17 cellular contexts compared by ENCODE assay signal in genomic region chr21:44423312-44423821, GRCh38. TPM values are rescaled to one million over a fixed set of nuclear protein-coding genes. Genes with fewer than 3 reads are reported as not detected.
DNase-seq lines count a peak whose midpoint lies in the region; ATAC-seq and TF ChIP-seq lines count a peak whose summit lies in the region.
"Had no signal": no experiment of that assay in that cellular context is flagged by ENCODE, and none has a peak within 500 bp of the region (broad histone marks: within the 10 kb centered on the region; RNA-seq: fewer than 3 reads in every experiment).

No MANE protein-coding gene starts in this region.

- no peak for ATAC-seq in CD4-positive, alpha-beta T cell (ENCODE audit: poor library complexity)
- no peak for ATAC-seq in stimulated activated effector memory CD8-positive, alpha-beta T cell treated with anti-CD3 and anti-CD28 coated beads, Interleukin-12 subunit alpha, Interleukin-12 subunit beta, amount 100 ng/mL, for 72 hours
- ATAC-seq: activated CD4-positive, alpha-beta T cell treated with anti-CD3 and anti-CD28 coated beads for 36 hours; esophagus mucosa; natural killer cell had no signal

- POLR2A ChIA-PET in CD4-positive, alpha-beta T cell (lab: Charles Lee), result no interaction called here

- no peak for TF ChIP-seq CTCF in endodermal cell (conservative IDR thresholded peaks at IDR 0.05)
- TF ChIP-seq CTCF in sigmoid colon (IDR thresholded peaks at IDR 0.05), result no peak
- TF ChIP-seq CTCF in CD4-positive, alpha-beta T cell (IDR thresholded peaks at IDR 0.05), result no peak

- no peak overlapping the region for H3K4me3 Mint-ChIP-seq in activated T-cell treated with anti-CD3 and anti-CD28 coated beads, Interleukin-2, amount 50 U/mL, for 24 hours
- no peak overlapping the region for H3K4me3 Mint-ChIP-seq in endodermal cell
- no peak overlapping the region for H3K4me3 Mint-ChIP-seq in CD4-positive, alpha-beta T cell
- H3K4me3 Mint-ChIP-seq in stimulated activated effector memory CD8-positive, alpha-beta T cell treated with anti-CD3 and anti-CD28 coated beads, Interleukin-12 subunit alpha, Interleukin-12 subunit beta, amount 100 ng/mL, for 72 hours, result no peak overlapping the region
- H3K4me3 Mint-ChIP-seq: activated CD4-positive, alpha-beta T cell treated with anti-CD3 and anti-CD28 coated beads for 36 hours; activated naive CD8-positive, alpha-beta T cell; CD4-positive, alpha-beta memory T cell; natural killer cell had no signal

- peaks cover 5% of the 10 kb centered on the region for H3K9me3 Mint-ChIP-seq in activated T-cell treated with anti-CD3 and anti-CD28 coated beads, Interleukin-2, amount 50 U/mL, for 24 hours
- peaks cover 8% of the 10 kb centered on the region for H3K9me3 Mint-ChIP-seq in endodermal cell
- H3K9me3 Mint-ChIP-seq in CD4-positive, alpha-beta T cell, result no peaks in the 10 kb centered on the region
- no peaks in the 10 kb centered on the region for H3K9me3 Mint-ChIP-seq in stimulated activated effector memory CD8-positive, alpha-beta T cell treated with anti-CD3 and anti-CD28 coated beads, Interleukin-12 subunit alpha, Interleukin-12 subunit beta, amount 100 ng/mL, for 72 hours

- DNase-seq in activated T-cell treated with anti-CD3 and anti-CD28 coated beads, Interleukin-2, amount 50 U/mL, for 24 hours, result no peak
- DNase-seq in activated T-cell treated with anti-CD3 and anti-CD28 coated beads for 4 hours (no peak), MV-4-11 (lab: John Stamatoyannopoulos, UW) (peak; percentile 53), endodermal cell (peak; percentile 47), sigmoid colon (peak; percentile 42), T-helper 2 cell (no peak)
- DNase-seq in CD4-positive, alpha-beta T cell, result no peak
- DNase-seq in stimulated activated effector memory CD8-positive, alpha-beta T cell treated with anti-CD3 and anti-CD28 coated beads, Interleukin-12 subunit alpha, Interleukin-12 subunit beta, amount 100 ng/mL, for 72 hours (ENCODE audit: low spot score in 2 of 2), result no peak
- DNase-seq: activated CD4-positive, alpha-beta T cell treated with anti-CD3 and anti-CD28 coated beads for 36 hours; CD4-positive, alpha-beta memory T cell; DMS79; mammary epithelial cell; natural killer cell; NCI-H1105 had no signal

- intact Hi-C loops in sigmoid colon (cut with DNase I), result no loop called here
- intact Hi-C loops in CD4-positive, alpha-beta T cell (cut with DNase I, micrococcal nuclease), result no loop called here

- H3K27me3 ChIP-seq in endodermal cell (ENCODE audit: control insufficient read depth, insufficient read depth, low read length, poor library complexity, severe bottlenecking), result no peaks in the 10 kb centered on the region
- H3K27me3 ChIP-seq in sigmoid colon, result peaks cover 0 to 20% (median 0%) of the 10 kb centered on the region in 3 donors
- no peaks in the 10 kb centered on the region for H3K27me3 ChIP-seq in CD4-positive, alpha-beta T cell (ENCODE audit: control insufficient read depth, insufficient read depth, low read length)

- H3K4me1 Mint-ChIP-seq in activated T-cell treated with anti-CD3 and anti-CD28 coated beads, Interleukin-2, amount 50 U/mL, for 24 hours (ENCODE audit: low read depth), result no peaks in the 10 kb centered on the region
- peaks cover 3% of the 10 kb centered on the region for H3K4me1 Mint-ChIP-seq in endodermal cell
- no peaks in the 10 kb centered on the region for H3K4me1 Mint-ChIP-seq in CD4-positive, alpha-beta T cell (ENCODE audit: low read depth)
- H3K4me1 Mint-ChIP-seq in stimulated activated effector memory CD8-positive, alpha-beta T cell treated with anti-CD3 and anti-CD28 coated beads, Interleukin-12 subunit alpha, Interleukin-12 subunit beta, amount 100 ng/mL, for 72 hours, result peaks cover 7% of the 10 kb centered on the region
- H3K4me1 Mint-ChIP-seq: activated CD4-positive, alpha-beta T cell treated with anti-CD3 and anti-CD28 coated beads for 36 hours had no signal

- H3K9me3 ChIP-seq in endodermal cell (ENCODE audit: control insufficient read depth, low read length) (no peaks in the 10 kb centered on the region), sigmoid colon (peaks cover 0 to 2% (median 0%) of the 10 kb centered on the region in 4 donors)
- no peaks in the 10 kb centered on the region for H3K9me3 ChIP-seq in CD4-positive, alpha-beta T cell (ENCODE audit: control insufficient read depth, low read length)

- H3K27ac ChIP-seq in endodermal cell (ENCODE audit: low read depth, low read length), result no peak overlapping the region
- H3K27ac ChIP-seq in sigmoid colon, result no peak overlapping the region
- no peak overlapping the region for H3K27ac ChIP-seq in CD4-positive, alpha-beta T cell (ENCODE audit: low read depth, low read length)
- H3K27ac ChIP-seq: KMS-11 had no signal

- peak overlapping the region; percentile 67 for H3K27ac Mint-ChIP-seq in activated T-cell treated with anti-CD3 and anti-CD28 coated beads, Interleukin-2, amount 50 U/mL, for 24 hours
- H3K27ac Mint-ChIP-seq in endodermal cell, result no peak overlapping the region
- no peak overlapping the region for H3K27ac Mint-ChIP-seq in CD4-positive, alpha-beta T cell
- H3K27ac Mint-ChIP-seq in stimulated activated effector memory CD8-positive, alpha-beta T cell treated with anti-CD3 and anti-CD28 coated beads, Interleukin-12 subunit alpha, Interleukin-12 subunit beta, amount 100 ng/mL, for 72 hours, result no peak overlapping the region
- H3K27ac Mint-ChIP-seq: activated CD4-positive, alpha-beta T cell treated with anti-CD3 and anti-CD28 coated beads for 36 hours; activated naive CD8-positive, alpha-beta T cell; CD4-positive, alpha-beta memory T cell had no signal

- no peaks in the 10 kb centered on the region for H3K36me3 ChIP-seq in endodermal cell (ENCODE audit: control insufficient read depth, insufficient read depth, low read length)
- H3K36me3 ChIP-seq in sigmoid colon, result no peaks in the 10 kb centered on the region

- H3K4me3 ChIP-seq in endodermal cell (ENCODE audit: low read length), result no peak overlapping the region
- H3K4me3 ChIP-seq in sigmoid colon, result no peak overlapping the region

- no peaks in the 10 kb centered on the region for H3K4me1 ChIP-seq in endodermal cell (ENCODE audit: control insufficient read depth, insufficient read depth, low read length)
- no peaks in the 10 kb centered on the region for H3K4me1 ChIP-seq in sigmoid colon

- no peak overlapping the region for H3K9ac ChIP-seq in endodermal cell (ENCODE audit: extremely low read depth, low read length, poor library complexity, severe bottlenecking)
- H3K9ac ChIP-seq: KMS-11 had no signal

- WGBS in endodermal cell (ENCODE audit: insufficient coverage in 1 of 2, insufficient read length in 1 of 2), 2 experiments, result 91 to 98% methylated on average over 7 to 12 of the region's 12 CpGs
- WGBS in sigmoid colon, 2 donors, result 73% methylated on average over 12 of the region's 12 CpGs

- H3K27me3 Mint-ChIP-seq in activated T-cell treated with anti-CD3 and anti-CD28 coated beads, Interleukin-2, amount 50 U/mL, for 24 hours, result no peaks in the 10 kb centered on the region
- H3K27me3 Mint-ChIP-seq in endodermal cell (ENCODE audit: insufficient read depth), result no peaks in the 10 kb centered on the region
- H3K27me3 Mint-ChIP-seq in CD4-positive, alpha-beta T cell, result no peaks in the 10 kb centered on the region
- H3K27me3 Mint-ChIP-seq: activated CD4-positive, alpha-beta T cell treated with anti-CD3 and anti-CD28 coated beads for 36 hours; activated naive CD8-positive, alpha-beta T cell; CD4-positive, alpha-beta memory T cell had no signal

- CTCF ChIA-PET in CD4-positive, alpha-beta T cell (lab: Charles Lee), result no interaction called here

- no peak for TF ChIP-seq POLR2A in sigmoid colon (IDR thresholded peaks at IDR 0.05)

- H3K36me3 Mint-ChIP-seq in activated T-cell treated with anti-CD3 and anti-CD28 coated beads, Interleukin-2, amount 50 U/mL, for 24 hours (ENCODE audit: low read depth), result peaks cover 32% of the 10 kb centered on the region
- H3K36me3 Mint-ChIP-seq in endodermal cell (ENCODE audit: low read depth), result peaks cover 2% of the 10 kb centered on the region
- no peaks in the 10 kb centered on the region for H3K36me3 Mint-ChIP-seq in CD4-positive, alpha-beta T cell (ENCODE audit: low read depth)
- no peaks in the 10 kb centered on the region for H3K36me3 Mint-ChIP-seq in stimulated activated effector memory CD8-positive, alpha-beta T cell treated with anti-CD3 and anti-CD28 coated beads, Interleukin-12 subunit alpha, Interleukin-12 subunit beta, amount 100 ng/mL, for 72 hours
- H3K36me3 Mint-ChIP-seq: activated naive CD8-positive, alpha-beta T cell; natural killer cell had no signal

- TF ChIP-seq EP300 in sigmoid colon (IDR thresholded peaks at IDR 0.05), result no peak

RNA-seq across cellular contexts. Expression of gene LRRC3, which starts 31.9 kb away (rescaled TPM):
- total RNA-seq in endodermal cell (10 to 100 TPM; 14.1 to 16.5 TPM), sigmoid colon (1 to 10 TPM; 3.9 to 7.1 (median 5.4) TPM)
- 13.7 TPM for polyA plus RNA-seq in endodermal cell (2013, experiment 1 of 2)
- 14.0 TPM for polyA plus RNA-seq in endodermal cell (2013, experiment 2 of 2)
- 1 to 10 TPM in 1 of 3 donors, under 1 TPM in 2; under 0.01 to 2.9 (median 0.46) TPM for polyA plus RNA-seq in sigmoid colon
- under 1 TPM; 0.55 to 0.61 TPM for total RNA-seq in CD4-positive, alpha-beta T cell

Comparison
In these comparisons a context has a peak if more than half of its experiments do, and no peak if none do; other contexts are left out.
1. DNase-seq: peak in MV-4-11 (single experiment), endodermal cell (single experiment) and sigmoid colon (single experiment); none in activated T-cell treated with anti-CD3 and anti-CD28 coated beads, Interleukin-2, amount 50 U/mL, for 24 hours (single experiment), activated T-cell treated with anti-CD3 and anti-CD28 coated beads for 4 hours (single experiment), T-helper 2 cell (0 of 5), CD4-positive, alpha-beta T cell (0 of 10) and stimulated activated effector memory CD8-positive, alpha-beta T cell treated with anti-CD3 and anti-CD28 coated beads, Interleukin-12 subunit alpha, Interleukin-12 subunit beta, amount 100 ng/mL, for 72 hours (0 of 2).